ENCODE assay signal across 26 cellular contexts in genomic region chr20:23609486-23610109, GRCh38. TPM values are rescaled to one million over a fixed set of nuclear protein-coding genes. Genes with fewer than 3 reads are reported as not detected.
"Had no signal": no experiment of that assay in that cellular context is flagged by ENCODE, and none has a peak within 500 bp of the region (broad histone marks: within the 10 kb centered on the region; RNA-seq: fewer than 3 reads in every experiment).

No MANE protein-coding gene starts in this region.

- H3K27ac ChIP-seq: brain microvascular endothelial cell, cardiac muscle cell, SJSA1 had no signal

- ATAC-seq: activated naive CD4-positive, alpha-beta T cell treated with anti-CD3 and anti-CD28 coated beads, Interleukin-2, amount 50 U/mL, for 72 hours; activated naive CD8-positive, alpha-beta T cell treated with anti-CD3 and anti-CD28 coated beads, Interleukin-2, amount 50 U/mL, for 24 hours; activated T-cell treated with anti-CD3 and anti-CD28 coated beads, Interleukin-2, amount 50 U/mL, for 4 hours; PC-3; T-helper 17 cell had no signal

- H3K4me3 ChIP-seq: cardiac muscle cell, SJSA1 had no signal

- H3K9me3 ChIP-seq: SJSA1 had no signal

- FAIRE-seq: RCC 7860 had no signal

- DNase-seq: activated B cell treated with CpG ODN at 0.5 μM for 24 hours; activated CD4-positive, alpha-beta T cell treated with anti-CD3 and anti-CD28 coated beads for 1 hour; activated CD4-positive, alpha-beta T cell treated with anti-CD3 and anti-CD28 coated beads, Interleukin-2, amount 10 ng/mL, durations not matched to agents 24 days and 14 days; activated CD4-positive, alpha-beta T cell treated with anti-CD3 and anti-CD28 coated beads, Interleukin-2, amount 50 U/mL, for 48 hours; activated CD8-positive, alpha-beta memory T cell treated with anti-CD3 and anti-CD28 coated beads for 24 hours; activated effector memory CD4-positive, alpha-beta T cell treated with anti-CD3 and anti-CD28 coated beads, Interleukin-2, amount 50 U/mL, for 16 hours; activated naive CD4-positive, alpha-beta T cell treated with Interleukin-2 at 50 U/mL for 16 hours; activated naive CD8-positive, alpha-beta T cell treated with anti-CD3 and anti-CD28 coated beads, Interleukin-2, amount 50 U/mL, for 24 hours; activated T-cell treated with anti-CD3 and anti-CD28 coated beads, Interleukin-2, amount 50 U/mL, for 4 hours; brain microvascular endothelial cell; Kasumi-1; KBM-7; NCI-H1048; NCI-H146; NCI-H187 treated with DMSO at 0.1 percent for 48 hours; NCI-H2081 treated with DMSO at 0.1 percent for 48 hours; NCI-H446; NCI-H524; PC-3; SHP77; T-helper 17 cell; T-helper 9 cell had no signal

- H3K27me3 ChIP-seq: brain microvascular endothelial cell, cardiac muscle cell had no signal

- H3K36me3 ChIP-seq: brain microvascular endothelial cell, cardiac muscle cell, SJSA1 had no signal

RNA-seq across cellular contexts. Expression of gene CST9, which starts 3.9 kb away (rescaled TPM):
- total RNA-seq: activated B cell treated with CpG ODN at 0.5 μM for 24 hours; activated CD4-positive, alpha-beta T cell treated with anti-CD3 and anti-CD28 coated beads, Interleukin-2, amount 10 ng/mL, durations not matched to agents 24 days and 14 days; activated naive CD4-positive, alpha-beta T cell treated with anti-CD3 and anti-CD28 coated beads, Interleukin-2, amount 50 U/mL, for 72 hours; activated T-cell treated with anti-CD3 and anti-CD28 coated beads, Interleukin-2, amount 50 U/mL, for 4 hours; cardiac muscle cell; PC-3; SJSA1; T-helper 17 cell had no signal
- polyA plus RNA-seq: cardiac muscle cell had no signal

RNA-seq across cellular contexts. Expression of gene CST3, which starts 28.2 kb away (rescaled TPM):
- total RNA-seq: activated B cell treated with CpG ODN at 0.5 μM for 24 hours had no signal

RNA-seq across cellular contexts. Expression of gene CST9L, which starts 41.3 kb away (rescaled TPM):
- total RNA-seq: activated B cell treated with CpG ODN at 0.5 μM for 24 hours; activated CD4-positive, alpha-beta T cell treated with anti-CD3 and anti-CD28 coated beads, Interleukin-2, amount 10 ng/mL, durations not matched to agents 24 days and 14 days; activated naive CD4-positive, alpha-beta T cell treated with anti-CD3 and anti-CD28 coated beads, Interleukin-2, amount 50 U/mL, for 72 hours; activated T-cell treated with anti-CD3 and anti-CD28 coated beads, Interleukin-2, amount 50 U/mL, for 4 hours; cardiac muscle cell; PC-3; SJSA1; T-helper 17 cell had no signal
- polyA plus RNA-seq: cardiac muscle cell had no signal
